Comparison of ENCODE assay signal across 8 cellular contexts in genomic region chr5:141617682-141618029, GRCh38. TPM values are rescaled to one million over a fixed set of nuclear protein-coding genes. Genes with fewer than 3 reads are reported as not detected.
DNase-seq lines count a peak whose midpoint lies in the region; ATAC-seq and TF ChIP-seq lines count a peak whose summit lies in the region.

No MANE protein-coding gene starts in this region.

- no peak overlapping the region for H2AFZ ChIP-seq in MM.1S (ENCODE audit: low read length)

- ATAC-seq in natural killer cell: no peak

- peaks cover 18% of the 10 kb centered on the region for H3K4me1 ChIP-seq in MM.1S (ENCODE audit: low read length)

- no peaks in the 10 kb centered on the region for H3K9me3 Mint-ChIP-seq in natural killer cell

- no peaks in the 10 kb centered on the region for H3K27me3 ChIP-seq in MM.1S (replicated peaks; ENCODE audit: insufficient read depth, low read length)

- H3K27ac Mint-ChIP-seq in natural killer cell: peak overlapping the region; percentile 93 to 96

- H3K9ac ChIP-seq in MM.1S (ENCODE audit: low read length): peak overlapping the region; percentile 90

- peaks cover 17% of the 10 kb centered on the region for H3K36me3 Mint-ChIP-seq in natural killer cell

- peaks cover 50 to 52% of the 10 kb centered on the region in 2 donors for H3K4me1 Mint-ChIP-seq in natural killer cell

- H3K4me2 ChIP-seq in MM.1S (ENCODE audit: low read depth, low read length): peak overlapping the region; percentile 77

- no peaks in the 10 kb centered on the region for H3K9me3 ChIP-seq in MM.1S (replicated peaks; ENCODE audit: insufficient read depth, low read length)

- intact Hi-C loops in natural killer cell (cut with micrococcal nuclease): loop anchor here (2.0 kb wide), 1 partner anchor 19 kb away; the partner anchor contains the start of genes HDAC3 and RELL2

- H3K4me3 Mint-ChIP-seq in natural killer cell: peak overlapping the region; percentile 100

- DNase-seq in MM.1S (peak; percentile 21), natural killer cell (no peak), NCI-H748 treated with DMSO at 0.1 percent for 48 hours (lab: John Stamatoyannopoulos, UW) (no peak), NCI-H446 treated with DMSO at 0.1 percent for 48 hours (lab: John Stamatoyannopoulos, UW) (no peak), mesenteric fat pad (ENCODE audit: low spot score) (no peak)
- DNase-seq in stimulated activated CD8-positive, alpha-beta memory T cell treated with anti-CD3 and anti-CD28 coated beads, Interleukin-4, amount 100 ng/mL, for 48 hours: no peak

- peak overlapping the region; percentile 99 for H3K27ac ChIP-seq in C4-2B
- peak overlapping the region; percentile 60; the same call in 1 of the 2 replicates for H3K27ac ChIP-seq in MM.1S (ENCODE audit: low read length)
- peak overlapping the region; percentile 54 for H3K27ac ChIP-seq in cingulate gyrus (ENCODE audit: low read depth, low read length)

- H3F3A ChIP-seq in MM.1S (ENCODE audit: insufficient read depth, low read length): peaks cover 25% of the 10 kb centered on the region

- no peaks in the 10 kb centered on the region for H3K27me3 Mint-ChIP-seq in natural killer cell (ENCODE audit: low read depth in 2 of 2)

- H3K4me3 ChIP-seq in MM.1S (ENCODE audit: low read length): peak overlapping the region; percentile 85

- no peaks in the 10 kb centered on the region; the same call in 1 of the 2 replicates for H4K20me1 ChIP-seq in MM.1S (ENCODE audit: insufficient read depth, low read length)

- H3K79me2 ChIP-seq in MM.1S (ENCODE audit: low read length): peaks cover 59% of the 10 kb centered on the region

- no peak for TF ChIP-seq CTCF in C4-2B (conservative IDR thresholded peaks at IDR 0.05)
- no peak for TF ChIP-seq CTCF in MM.1S (IDR thresholded peaks at IDR 0.05; ENCODE audit: low read length)
- TF ChIP-seq CTCF in natural killer cell (IDR thresholded peaks at IDR 0.05): no peak

- no peaks in the 10 kb centered on the region for H3K9me2 ChIP-seq in MM.1S (replicated peaks; ENCODE audit: insufficient read depth, low read length)

- 0 out of 2 replicates have a peak, but pooled peaks cover 3% of the 10 kb centered on the region for H3K36me3 ChIP-seq in MM.1S (replicated peaks; ENCODE audit: insufficient read depth, low read length)

RNA-seq across cellular contexts. Expression of gene DIAPH1, which starts 1.1 kb away (rescaled TPM):
- total RNA-seq in natural killer cell (100 to 1,000 TPM; 410 to 456 (median 419) TPM), mesenteric fat pad (49.5 TPM)

RNA-seq across cellular contexts. Expression of gene HDAC3, which starts 19.0 kb away (rescaled TPM):
- total RNA-seq in natural killer cell (10 to 100 TPM; 66.0 to 85.7 (median 74.7) TPM), mesenteric fat pad (39.3 TPM)

RNA-seq across cellular contexts. Expression of gene RELL2, which starts 19.1 kb away (rescaled TPM):
- total RNA-seq in natural killer cell: 1 to 10 TPM; 5.7 to 6.6 (median 6.1) TPM
- total RNA-seq in mesenteric fat pad: 1.5 TPM

RNA-seq across cellular contexts. Expression of gene FCHSD1, which starts 33.6 kb away (rescaled TPM):
- total RNA-seq in natural killer cell (100 to 1,000 TPM; 134 to 155 (median 147) TPM), mesenteric fat pad (11.5 TPM)
